In genomic region chr3:67940200-67940952, GRCh38 we compare ENCODE assay signal across 14 cellular contexts.
DNase-seq lines count a peak whose midpoint lies in the region; ATAC-seq, FAIRE-seq and TF ChIP-seq lines count a peak whose summit lies in the region.
"Had no signal": no experiment of that assay in that cellular context is flagged by ENCODE, and none has a peak within 500 bp of the region (broad histone marks: within the 10 kb centered on the region; RNA-seq: fewer than 3 reads in every experiment).

No MANE protein-coding gene starts in this region.

- DNase-seq in A172 (ENCODE audit: low spot score) (peak; percentile 16), HT-29 (ENCODE audit: low spot score) (peak; percentile 7), amniotic epithelial cell (ENCODE audit: low read depth) (peak; percentile 16), left lobe of liver (ENCODE audit: low spot score) (peak; percentile 75), hepatic stellate cell (ENCODE audit: low spot score) (no peak), GM19239 (ENCODE audit: insufficient read length, low spot score) (no peak)
- no peak for DNase-seq in activated effector memory CD4-positive, alpha-beta T cell treated with Interleukin-2 at 50 U/mL for 16 hours
- DNase-seq: effector memory CD8-positive, alpha-beta T cell; NCI-H1092; NCI-H82; stomach; T-helper 9 cell had no signal

- no peak for FAIRE-seq in GM19239 (lab: Jason Lieb, UNC)

- ATAC-seq in left lobe of liver = peak; percentile 90
- no peak for ATAC-seq in GM18505 (IDR thresholded peaks at IDR 0.05; ENCODE audit: unreplicated experiment)
- ATAC-seq: effector memory CD8-positive, alpha-beta T cell; HCT116 had no signal

- TF ChIP-seq POLR2A in GM18505 (IDR thresholded peaks at IDR 0.05; ENCODE audit: borderline replicate concordance, extremely low read depth, insufficient read depth, insufficient read length) = no peak

Comparison
In these comparisons a context has a peak if more than half of its experiments do, and no peak if none do; other contexts are left out.
1. DNase-seq: peak in A172 (single experiment), HT-29 (single experiment), amniotic epithelial cell (single experiment) and left lobe of liver (single experiment); none in hepatic stellate cell (single experiment), GM19239 (single experiment) and activated effector memory CD4-positive, alpha-beta T cell treated with Interleukin-2 at 50 U/mL for 16 hours (single experiment).